1 cellular context compared by ENCODE assay signal in genomic region chr3:127632441-127632840, GRCh38.
TF ChIP-seq lines count a peak whose summit lies in the region.

No MANE protein-coding gene starts in this region.

TF ChIP-seq in endothelial cell of umbilical vein, 7 proteins besides CTCF, POLR2A, EP300 and RAD21 (continued from another document):
- TF ChIP-seq EZH2 (IDR thresholded peaks at IDR 0.05; ENCODE audit: borderline replicate concordance, low read depth, low read length, severe bottlenecking), result no peak
- TF ChIP-seq GATA2 (IDR thresholded peaks at IDR 0.05; ENCODE audit: insufficient read depth, insufficient read length, low read depth, low read length), result no peak
